22 cellular contexts compared by ENCODE assay signal in genomic region chr17:27628376-27628775, GRCh38. TPM values are rescaled to one million over a fixed set of nuclear protein-coding genes. Genes with fewer than 3 reads are reported as not detected.
DNase-seq lines count a peak whose midpoint lies in the region; ATAC-seq and TF ChIP-seq lines count a peak whose summit lies in the region.
"Had no signal": no experiment of that assay in that cellular context is flagged by ENCODE, and none has a peak within 500 bp of the region (broad histone marks: within the 10 kb centered on the region; RNA-seq: fewer than 3 reads in every experiment).

No MANE protein-coding gene starts in this region.

- no peak overlapping the region for H3K27ac Mint-ChIP-seq in activated CD4-positive, alpha-beta T cell treated with anti-CD3 and anti-CD28 coated beads for 36 hours
- peak overlapping the region; percentile 59 for H3K27ac Mint-ChIP-seq in activated naive CD4-positive, alpha-beta T cell treated with anti-CD3 and anti-CD28 coated beads for 36 hours
- H3K27ac Mint-ChIP-seq in activated CD8-positive, alpha-beta T cell treated with anti-CD3 and anti-CD28 coated beads for 36 hours = no peak overlapping the region
- peak overlapping the region; percentile 12 for H3K27ac Mint-ChIP-seq in osteocyte (ENCODE audit: unreplicated experiment)
- H3K27ac Mint-ChIP-seq: B cell had no signal

- intact Hi-C loops in activated CD4-positive, alpha-beta T cell treated with anti-CD3 and anti-CD28 coated beads for 36 hours (cut with DNase I, micrococcal nuclease) = loop anchor here in 1 of 2 experiments (5.0 kb wide), 1 partner anchor 46 kb away; no protein-coding TSS in a partner anchor
- intact Hi-C loops in activated naive CD4-positive, alpha-beta T cell treated with anti-CD3 and anti-CD28 coated beads for 36 hours (cut with micrococcal nuclease) = no loop called here
- intact Hi-C loops in activated CD8-positive, alpha-beta T cell treated with anti-CD3 and anti-CD28 coated beads for 36 hours (cut with micrococcal nuclease) = no loop called here

- CTCF ChIA-PET in activated CD4-positive, alpha-beta T cell treated with anti-CD3 and anti-CD28 coated beads for 36 hours (lab: Charles Lee) = interaction anchor here (0.9 kb wide), 1 partner anchor 23 kb away, joined by 3 read pairs; no protein-coding TSS in a partner anchor
- CTCF ChIA-PET in activated naive CD4-positive, alpha-beta T cell treated with anti-CD3 and anti-CD28 coated beads for 36 hours (lab: Charles Lee) = no interaction called here
- CTCF ChIA-PET in activated CD8-positive, alpha-beta T cell treated with anti-CD3 and anti-CD28 coated beads for 36 hours (lab: Charles Lee) = interaction anchor here (1.6 to 2.5 kb wide), 3 partner anchors 25 to 392 kb away, joined by 3 to 10 read pairs (median 5); no protein-coding TSS in a partner anchor

- POLR2A ChIA-PET in activated CD4-positive, alpha-beta T cell treated with anti-CD3 and anti-CD28 coated beads for 36 hours (lab: Charles Lee) = no interaction called here
- POLR2A ChIA-PET in activated CD8-positive, alpha-beta T cell treated with anti-CD3 and anti-CD28 coated beads for 36 hours (lab: Charles Lee) = interaction anchor here (1.0 kb wide), 1 partner anchor 9 kb away, joined by 3 read pairs; no protein-coding TSS in a partner anchor

- ATAC-seq in activated CD4-positive, alpha-beta T cell treated with anti-CD3 and anti-CD28 coated beads for 36 hours = peak; percentile 16
- ATAC-seq in activated CD8-positive, alpha-beta T cell treated with anti-CD3 and anti-CD28 coated beads for 36 hours = peak; percentile 31
- ATAC-seq in GM18502 (IDR thresholded peaks at IDR 0.05; ENCODE audit: poor library complexity, unreplicated experiment) = no peak
- no peak for ATAC-seq in GM18520 (IDR thresholded peaks at IDR 0.05; ENCODE audit: unreplicated experiment)
- ATAC-seq: PC-3 had no signal

- no peak overlapping the region for H3K4me3 Mint-ChIP-seq in activated CD4-positive, alpha-beta T cell treated with anti-CD3 and anti-CD28 coated beads for 36 hours
- H3K4me3 Mint-ChIP-seq in activated naive CD4-positive, alpha-beta T cell treated with anti-CD3 and anti-CD28 coated beads for 36 hours = no peak overlapping the region
- H3K4me3 Mint-ChIP-seq in activated CD8-positive, alpha-beta T cell treated with anti-CD3 and anti-CD28 coated beads for 36 hours = no peak overlapping the region
- no peak overlapping the region for H3K4me3 Mint-ChIP-seq in osteocyte (ENCODE audit: unreplicated experiment)
- H3K4me3 Mint-ChIP-seq: B cell had no signal

- no peaks in the 10 kb centered on the region for H3K9me3 Mint-ChIP-seq in activated CD4-positive, alpha-beta T cell treated with anti-CD3 and anti-CD28 coated beads for 36 hours (ENCODE audit: low read depth)
- no peaks in the 10 kb centered on the region for H3K9me3 Mint-ChIP-seq in activated naive CD4-positive, alpha-beta T cell treated with anti-CD3 and anti-CD28 coated beads for 36 hours
- H3K9me3 Mint-ChIP-seq in activated CD8-positive, alpha-beta T cell treated with anti-CD3 and anti-CD28 coated beads for 36 hours = no peaks in the 10 kb centered on the region
- no peaks in the 10 kb centered on the region for H3K9me3 Mint-ChIP-seq in osteocyte (ENCODE audit: unreplicated experiment)

- peaks cover 8% of the 10 kb centered on the region for H3K36me3 Mint-ChIP-seq in activated CD4-positive, alpha-beta T cell treated with anti-CD3 and anti-CD28 coated beads for 36 hours (ENCODE audit: low read depth)
- H3K36me3 Mint-ChIP-seq in activated naive CD4-positive, alpha-beta T cell treated with anti-CD3 and anti-CD28 coated beads for 36 hours (ENCODE audit: low read depth) = peaks cover 18% of the 10 kb centered on the region
- H3K36me3 Mint-ChIP-seq in activated CD8-positive, alpha-beta T cell treated with anti-CD3 and anti-CD28 coated beads for 36 hours (ENCODE audit: low read depth) = peaks cover 10% of the 10 kb centered on the region
- peaks cover 14% of the 10 kb centered on the region for H3K36me3 Mint-ChIP-seq in osteocyte (ENCODE audit: unreplicated experiment)

- H3K27me3 Mint-ChIP-seq in activated CD4-positive, alpha-beta T cell treated with anti-CD3 and anti-CD28 coated beads for 36 hours = no peaks in the 10 kb centered on the region
- H3K27me3 Mint-ChIP-seq in activated naive CD4-positive, alpha-beta T cell treated with anti-CD3 and anti-CD28 coated beads for 36 hours (ENCODE audit: low read depth) = no peaks in the 10 kb centered on the region
- no peaks in the 10 kb centered on the region for H3K27me3 Mint-ChIP-seq in activated CD8-positive, alpha-beta T cell treated with anti-CD3 and anti-CD28 coated beads for 36 hours
- H3K27me3 Mint-ChIP-seq in osteocyte (ENCODE audit: unreplicated experiment) = no peaks in the 10 kb centered on the region
- H3K27me3 Mint-ChIP-seq: B cell had no signal

- peak; percentile 30 for DNase-seq in activated CD4-positive, alpha-beta T cell treated with anti-CD3 and anti-CD28 coated beads for 36 hours
- DNase-seq in activated CD4-positive, alpha-beta T cell treated with anti-CD3 and anti-CD28 coated beads, Interleukin-2, amount 50 U/mL, for 48 hours = no peak
- no peak for DNase-seq in activated naive CD4-positive, alpha-beta T cell treated with anti-CD3 and anti-CD28 coated beads for 36 hours
- no peak for DNase-seq in activated naive CD4-positive, alpha-beta T cell treated with anti-CD3 and anti-CD28 coated beads, Interleukin-2, amount 50 U/mL, for 16 hours
- peak; percentile 24 for DNase-seq in activated CD8-positive, alpha-beta T cell treated with anti-CD3 and anti-CD28 coated beads for 36 hours
- no peak for DNase-seq in osteocyte (ENCODE audit: extremely low spot score, unreplicated experiment)
- DNase-seq: 8988T, Caco-2, DMS153, GDM1, Kasumi-1, MG63, NCI-H1048, NCI-H1436, NCI-H1930, NCI-H226, NCI-H524, PC-3, RPMI8226 had no signal

- no peak for TF ChIP-seq CTCF in activated CD8-positive, alpha-beta T cell treated with anti-CD3 and anti-CD28 coated beads for 36 hours (IDR thresholded peaks at IDR 0.05)
- no peak for TF ChIP-seq CTCF in osteocyte (IDR thresholded peaks at IDR 0.05)

- H3K4me1 Mint-ChIP-seq in activated CD4-positive, alpha-beta T cell treated with anti-CD3 and anti-CD28 coated beads for 36 hours = peaks cover 26% of the 10 kb centered on the region
- H3K4me1 Mint-ChIP-seq in activated naive CD4-positive, alpha-beta T cell treated with anti-CD3 and anti-CD28 coated beads for 36 hours (ENCODE audit: low read depth) = peaks cover 33% of the 10 kb centered on the region
- H3K4me1 Mint-ChIP-seq in activated CD8-positive, alpha-beta T cell treated with anti-CD3 and anti-CD28 coated beads for 36 hours (ENCODE audit: low read depth) = peaks cover 22% of the 10 kb centered on the region
- H3K4me1 Mint-ChIP-seq in osteocyte (ENCODE audit: unreplicated experiment) = peaks cover 28% of the 10 kb centered on the region

RNA-seq across cellular contexts. Expression of gene LGALS9, which starts 2.6 kb away (rescaled TPM):
- 10 to 100 TPM; 33.7 to 33.8 TPM for total RNA-seq in activated CD4-positive, alpha-beta T cell treated with anti-CD3 and anti-CD28 coated beads for 36 hours
- total RNA-seq in activated naive CD4-positive, alpha-beta T cell treated with anti-CD3 and anti-CD28 coated beads for 36 hours = 10 to 100 TPM; 80.2 to 81.1 TPM
- 10 to 100 TPM; 17.3 to 18.4 TPM for total RNA-seq in activated CD8-positive, alpha-beta T cell treated with anti-CD3 and anti-CD28 coated beads for 36 hours
- total RNA-seq in osteocyte = 3.1 and 4.5 TPM in 2 replicates

Comparison
In these comparisons a context has a peak if more than half of its experiments do, and no peak if none do; other contexts are left out.
1. DNase-seq: peak in activated CD4-positive, alpha-beta T cell treated with anti-CD3 and anti-CD28 coated beads for 36 hours (single experiment) and activated CD8-positive, alpha-beta T cell treated with anti-CD3 and anti-CD28 coated beads for 36 hours (single experiment); none in activated CD4-positive, alpha-beta T cell treated with anti-CD3 and anti-CD28 coated beads, Interleukin-2, amount 50 U/mL, for 48 hours (0 of 2), activated naive CD4-positive, alpha-beta T cell treated with anti-CD3 and anti-CD28 coated beads for 36 hours (single experiment), activated naive CD4-positive, alpha-beta T cell treated with anti-CD3 and anti-CD28 coated beads, Interleukin-2, amount 50 U/mL, for 16 hours (single experiment) and osteocyte (single experiment).
2. ATAC-seq: peak in activated CD4-positive, alpha-beta T cell treated with anti-CD3 and anti-CD28 coated beads for 36 hours (single experiment) and activated CD8-positive, alpha-beta T cell treated with anti-CD3 and anti-CD28 coated beads for 36 hours (single experiment); none in GM18502 (single experiment) and GM18520 (single experiment).
3. H3K27ac Mint-ChIP-seq: peak in activated naive CD4-positive, alpha-beta T cell treated with anti-CD3 and anti-CD28 coated beads for 36 hours (single experiment) and osteocyte (single experiment); none in activated CD4-positive, alpha-beta T cell treated with anti-CD3 and anti-CD28 coated beads for 36 hours (single experiment) and activated CD8-positive, alpha-beta T cell treated with anti-CD3 and anti-CD28 coated beads for 36 hours (single experiment).